19 cellular contexts compared by ENCODE assay signal in genomic region chr3:57810048-57810447, GRCh38. TPM values are rescaled to one million over a fixed set of nuclear protein-coding genes. Genes with fewer than 3 reads are reported as not detected.
A peak's percentile ranks its signal among the peaks of the same experiment; 100 is the strongest.
DNase-seq lines count a peak whose midpoint lies in the region; ATAC-seq and TF ChIP-seq lines count a peak whose summit lies in the region.
"Had no signal": no experiment of that assay in that cellular context is flagged by ENCODE, and none has a peak within 500 bp of the region (broad histone marks: within the 10 kb centered on the region; RNA-seq: fewer than 3 reads in every experiment).

No MANE protein-coding gene starts in this region.

- no peak overlapping the region for H3K4me3 ChIP-seq in heart left ventricle
- no peak overlapping the region for H3K4me3 ChIP-seq in psoas muscle
- no peak overlapping the region for H3K4me3 ChIP-seq in endodermal cell (ENCODE audit: low read length)
- H3K4me3 ChIP-seq: BLaER1, GM12878 had no signal

- peak overlapping the region in 1 of 12 donors; percentile 43 for H3K27ac ChIP-seq in heart left ventricle
- H3K27ac ChIP-seq in psoas muscle: no peak overlapping the region
- H3K27ac ChIP-seq in endodermal cell (ENCODE audit: low read depth, low read length): no peak overlapping the region
- H3K27ac ChIP-seq: BLaER1 had no signal

- no peak for DNase-seq in heart left ventricle
- no peak for DNase-seq in Right ventricle myocardium inferior (ENCODE audit: missing footprints)
- DNase-seq in T-helper 17 cell: no peak
- no peak for DNase-seq in left lobe of liver (ENCODE audit: low spot score)
- no peak for DNase-seq in psoas muscle
- no peak for DNase-seq in NCI-H2029 (lab: John Stamatoyannopoulos, UW)
- DNase-seq in endodermal cell: no peak
- no peak for DNase-seq in NCI-H345 (lab: John Stamatoyannopoulos, UW)
- DNase-seq: 8988T; CD8-positive, alpha-beta memory T cell; COR-L47; DMS 273 treated with DMSO at 0.1 percent for 48 hours; DMS53; DND-41; EL; GOT3; H9 had no signal

- H3K36me3 Mint-ChIP-seq in T-helper 17 cell (ENCODE audit: low read depth) (no peaks in the 10 kb centered on the region), endodermal cell (ENCODE audit: low read depth) (no peaks in the 10 kb centered on the region)

- H3K4me3 Mint-ChIP-seq in T-helper 17 cell (no peak overlapping the region), endodermal cell (no peak overlapping the region)
- H3K4me3 Mint-ChIP-seq: H9 had no signal

- H3K9me3 Mint-ChIP-seq in endodermal cell: no peaks in the 10 kb centered on the region
- H3K9me3 Mint-ChIP-seq: H9 had no signal

- peaks cover 43% of the 10 kb centered on the region for H3K4me1 Mint-ChIP-seq in T-helper 17 cell
- H3K4me1 Mint-ChIP-seq in endodermal cell: peaks cover 27% of the 10 kb centered on the region

- TF ChIP-seq CTCF in heart left ventricle (IDR thresholded peaks at IDR 0.05) (no peak), psoas muscle (IDR thresholded peaks at IDR 0.05) (no peak), endodermal cell (conservative IDR thresholded peaks at IDR 0.05) (no peak)

- H3K9me3 ChIP-seq in heart left ventricle (peaks cover 0 to 14% (median 0%) of the 10 kb centered on the region in 12 donors), T-helper 17 cell (ENCODE audit: control insufficient read depth, low read length, poor library complexity, severe bottlenecking) (no peaks in the 10 kb centered on the region), psoas muscle (no peaks in the 10 kb centered on the region), endodermal cell (ENCODE audit: control insufficient read depth, low read length) (peaks cover 6% of the 10 kb centered on the region)

- intact Hi-C loops in heart left ventricle (cut with DNase I): loop anchor here in 2 of 10 donors (10.0 kb wide), 2 partner anchors 155 to 1015 kb away; no protein-coding TSS in a partner anchor
- intact Hi-C loops in Right ventricle myocardium inferior (cut with DNase I): no loop called here
- intact Hi-C loops in psoas muscle (cut with DNase I): loop anchor here in 1 of 2 donors (5.0 kb wide), 1 partner anchor 48 kb away; no protein-coding TSS in a partner anchor

- H3K4me1 ChIP-seq in heart left ventricle (peaks cover 0 to 29% (median 7%) of the 10 kb centered on the region in 12 donors), psoas muscle (peaks cover 40% of the 10 kb centered on the region), endodermal cell (ENCODE audit: control insufficient read depth, insufficient read depth, low read length) (no peaks in the 10 kb centered on the region)

- H3K36me3 ChIP-seq in heart left ventricle (no peaks in the 10 kb centered on the region), psoas muscle (ENCODE audit: insufficient read depth in 1 of 2, low read depth in 1 of 2) (no peaks in the 10 kb centered on the region), endodermal cell (ENCODE audit: control insufficient read depth, insufficient read depth, low read length) (no peaks in the 10 kb centered on the region)

- H3K27me3 ChIP-seq in heart left ventricle (no peaks in the 10 kb centered on the region), psoas muscle (ENCODE audit: insufficient read depth in 3 of 3, low read length in 2 of 3) (no peaks in the 10 kb centered on the region), endodermal cell (ENCODE audit: control insufficient read depth, insufficient read depth, low read length, poor library complexity, severe bottlenecking) (no peaks in the 10 kb centered on the region)
- H3K27me3 ChIP-seq: BLaER1 had no signal

- ATAC-seq in heart left ventricle (peak in 3 of 4 donors; percentile 28 to 48 (median 34)), Right ventricle myocardium inferior (no peak), T-helper 17 cell (no peak), left lobe of liver (peak; percentile 29), psoas muscle (peak; percentile 17 to 39 (median 28))
- ATAC-seq: GM12878 had no signal

- WGBS in heart left ventricle, 4 donors: 83 to 93% (median 92%) methylated on average over 7 of the region's 7 CpGs
- WGBS in psoas muscle, 3 donors: 56 to 67% (median 66%) methylated on average over 7 of the region's 7 CpGs
- 93 to 100% methylated on average over 4 to 7 of the region's 7 CpGs for WGBS in endodermal cell (ENCODE audit: insufficient coverage in 1 of 2, insufficient read length in 1 of 2), 2 experiments

- H3K9ac ChIP-seq in endodermal cell (ENCODE audit: extremely low read depth, low read length, poor library complexity, severe bottlenecking): no peak overlapping the region
- H3K9ac ChIP-seq: BLaER1 had no signal

- H3K27ac Mint-ChIP-seq in T-helper 17 cell (peak overlapping the region; percentile 8), endodermal cell (no peak overlapping the region)

- no peak for TF ChIP-seq POLR2A in heart left ventricle (IDR thresholded peaks at IDR 0.05)

- H3K27me3 Mint-ChIP-seq in T-helper 17 cell (no peaks in the 10 kb centered on the region), endodermal cell (ENCODE audit: insufficient read depth) (no peaks in the 10 kb centered on the region)
- H3K27me3 Mint-ChIP-seq: CD8-positive, alpha-beta memory T cell had no signal

RNA-seq across cellular contexts. Expression of gene SLMAP, which starts 53.9 kb away (rescaled TPM):
- total RNA-seq in heart left ventricle (100 to 1,000 TPM; 163 to 534 (median 290) TPM), Right ventricle myocardium inferior (294 TPM), T-helper 17 cell (10 to 100 TPM; 59.0 to 71.4 TPM), left lobe of liver (29.2 TPM), psoas muscle (100 to 1,000 TPM; 106 to 180 (median 124) TPM), endodermal cell (10 to 100 TPM; 64.8 to 65.7 TPM)
- polyA plus RNA-seq in heart left ventricle (100 to 1,000 TPM in 1 of 2 donors, 10 to 100 TPM in 1; 96.4 to 157 TPM), psoas muscle (10 to 100 TPM; 31.2 to 82.4 (median 40.6) TPM)
- 26.8 TPM for polyA plus RNA-seq in endodermal cell (2013, experiment 1 of 2)
- polyA plus RNA-seq in endodermal cell (2013, experiment 2 of 2): 28.7 TPM

Comparison
In these comparisons a context has a peak if more than half of its experiments do, and no peak if none do; other contexts are left out.
1. ATAC-seq: peak in heart left ventricle (3 of 4), left lobe of liver (single experiment) and psoas muscle (4 of 4); none in Right ventricle myocardium inferior (single experiment) and T-helper 17 cell (single experiment).